1 cellular context compared by ENCODE assay signal in genomic region chr19:52248256-52248655, GRCh38.
TF ChIP-seq lines count a peak whose summit lies in the region.

No MANE protein-coding gene starts in this region.

TF ChIP-seq in GM23338, 12 proteins besides CTCF, POLR2A, EP300 and RAD21 (continued from another document):
- TF ChIP-seq, protein P1, sequence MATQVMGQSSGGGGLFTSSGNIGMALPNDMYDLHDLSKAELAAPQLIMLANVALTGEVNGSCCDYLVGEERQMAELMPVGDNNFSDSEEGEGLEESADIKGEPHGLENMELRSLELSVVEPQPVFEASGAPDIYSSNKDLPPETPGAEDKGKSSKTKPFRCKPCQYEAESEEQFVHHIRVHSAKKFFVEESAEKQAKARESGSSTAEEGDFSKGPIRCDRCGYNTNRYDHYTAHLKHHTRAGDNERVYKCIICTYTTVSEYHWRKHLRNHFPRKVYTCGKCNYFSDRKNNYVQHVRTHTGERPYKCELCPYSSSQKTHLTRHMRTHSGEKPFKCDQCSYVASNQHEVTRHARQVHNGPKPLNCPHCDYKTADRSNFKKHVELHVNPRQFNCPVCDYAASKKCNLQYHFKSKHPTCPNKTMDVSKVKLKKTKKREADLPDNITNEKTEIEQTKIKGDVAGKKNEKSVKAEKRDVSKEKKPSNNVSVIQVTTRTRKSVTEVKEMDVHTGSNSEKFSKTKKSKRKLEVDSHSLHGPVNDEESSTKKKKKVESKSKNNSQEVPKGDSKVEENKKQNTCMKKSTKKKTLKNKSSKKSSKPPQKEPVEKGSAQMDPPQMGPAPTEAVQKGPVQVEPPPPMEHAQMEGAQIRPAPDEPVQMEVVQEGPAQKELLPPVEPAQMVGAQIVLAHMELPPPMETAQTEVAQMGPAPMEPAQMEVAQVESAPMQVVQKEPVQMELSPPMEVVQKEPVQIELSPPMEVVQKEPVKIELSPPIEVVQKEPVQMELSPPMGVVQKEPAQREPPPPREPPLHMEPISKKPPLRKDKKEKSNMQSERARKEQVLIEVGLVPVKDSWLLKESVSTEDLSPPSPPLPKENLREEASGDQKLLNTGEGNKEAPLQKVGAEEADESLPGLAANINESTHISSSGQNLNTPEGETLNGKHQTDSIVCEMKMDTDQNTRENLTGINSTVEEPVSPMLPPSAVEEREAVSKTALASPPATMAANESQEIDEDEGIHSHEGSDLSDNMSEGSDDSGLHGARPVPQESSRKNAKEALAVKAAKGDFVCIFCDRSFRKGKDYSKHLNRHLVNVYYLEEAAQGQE (IDR thresholded peaks at IDR 0.05; ENCODE audit: unreplicated experiment), result no peak
